Comparison of ENCODE assay signal across 31 cellular contexts in genomic region chr2:7368211-7368610, GRCh38.
"Had no signal": no experiment of that assay in that cellular context is flagged by ENCODE, and none has a peak within 500 bp of the region (broad histone marks: within the 10 kb centered on the region; RNA-seq: fewer than 3 reads in every experiment).

No MANE protein-coding gene starts in this region.

- H3K36me3 ChIP-seq: ovary, spleen, suprapubic skin, tibial artery, transverse colon, upper lobe of right lung, uterus had no signal

- H2AFZ ChIP-seq: neural progenitor cell, parathyroid adenoma had no signal

- H3K79me2 ChIP-seq: parathyroid adenoma had no signal

- H3K9ac ChIP-seq: neural progenitor cell, parathyroid adenoma had no signal

- H3K4me2 ChIP-seq: neural progenitor cell, smooth muscle cell had no signal

- H3K27me3 Mint-ChIP-seq: stimulated activated memory B cell treated with anti-CD40 and anti-IgM and Interleukin-4, amounts not matched to agents 10 μg/mL and 1 μg/mL and 100 μg/mL, for 72 hours; stimulated activated naive CD8-positive, alpha-beta T cell treated with anti-CD3 and anti-CD28 coated beads, Interleukin-15, amount 100 ng/mL, for 72 hours had no signal

- H3K27ac ChIP-seq: neural progenitor cell, ovary, parathyroid adenoma, psoas muscle, skin epidermis, spleen, suprapubic skin, testis, tibial artery, transverse colon, upper lobe of right lung, uterus had no signal

- H3K4me1 ChIP-seq: neural progenitor cell, parathyroid adenoma, psoas muscle, spleen, suprapubic skin, testis, tibial artery, transverse colon, upper lobe of right lung, uterus had no signal

- H3K9me3 Mint-ChIP-seq: type B pancreatic cell had no signal

- ATAC-seq: natural killer cell; psoas muscle; right cardiac atrium; sciatic nerve; stimulated activated memory B cell treated with anti-CD40 and anti-IgM and Interleukin-4, amounts not matched to agents 10 μg/mL and 1 μg/mL and 100 μg/mL, for 72 hours; stimulated activated naive CD8-positive, alpha-beta T cell treated with anti-CD3 and anti-CD28 coated beads, Interleukin-15, amount 100 ng/mL, for 72 hours; stimulated activated naive CD8-positive, alpha-beta T cell treated with anti-CD3 and anti-CD28 coated beads, Interleukin-15, Interleukin-2, amounts not matched to agents 100 U/mL and 50 U/mL, for 24 hours; upper lobe of right lung had no signal

- H3K4me3 Mint-ChIP-seq: natural killer cell; nephron; neural progenitor cell; stimulated activated memory B cell treated with anti-CD40 and anti-IgM and Interleukin-4, amounts not matched to agents 10 μg/mL and 1 μg/mL and 100 μg/mL, for 72 hours; stimulated activated naive CD8-positive, alpha-beta T cell treated with anti-CD3 and anti-CD28 coated beads, Interleukin-15, amount 100 ng/mL, for 72 hours; type B pancreatic cell had no signal

- H3K27me3 ChIP-seq: neural progenitor cell, ovary, spleen, testis, tibial artery, transverse colon, upper lobe of right lung, uterus had no signal

- H3K4me3 ChIP-seq: neural progenitor cell, ovary, psoas muscle, skin epidermis, smooth muscle cell, spleen, suprapubic skin, testis, tibial artery, transverse colon, upper lobe of right lung, uterus had no signal

- H3K36me3 Mint-ChIP-seq: natural killer cell; stimulated activated memory B cell treated with anti-CD40 and anti-IgM and Interleukin-4, amounts not matched to agents 10 μg/mL and 1 μg/mL and 100 μg/mL, for 72 hours; type B pancreatic cell had no signal

- H3K4me1 Mint-ChIP-seq: natural killer cell; nephron; neural progenitor cell; stimulated activated memory B cell treated with anti-CD40 and anti-IgM and Interleukin-4, amounts not matched to agents 10 μg/mL and 1 μg/mL and 100 μg/mL, for 72 hours; stimulated activated naive CD8-positive, alpha-beta T cell treated with anti-CD3 and anti-CD28 coated beads, Interleukin-15, amount 100 ng/mL, for 72 hours had no signal

- DNase-seq: natural killer cell; occipital lobe; ovary; posterior cingulate gyrus; psoas muscle; right cardiac atrium; spleen; stimulated activated CD4-positive, alpha-beta T cell treated with anti-CD3 and anti-CD28 coated beads, Interleukin-12 subunit alpha, Interleukin-12 subunit beta, amount 100 ng/mL, for 4 hours; stimulated activated CD4-positive, alpha-beta T cell treated with anti-CD3 and anti-CD28 coated beads, Interleukin-1b, Interleukin-23, amount 100 ng/mL, for 48 hours; stimulated activated CD4-positive, alpha-beta T cell treated with anti-CD3 and anti-CD28 coated beads, Interleukin-4, amount 100 ng/mL, for 1 hour; stimulated activated CD4-positive, alpha-beta T cell treated with anti-CD3 and anti-CD28 coated beads, Interleukin-4, amount 100 ng/mL, for 4 hours; stimulated activated CD8-positive, alpha-beta memory T cell treated with anti-CD3 and anti-CD28 coated beads, Interleukin-4, amount 100 ng/mL, for 48 hours; stimulated activated naive CD4-positive, alpha-beta T cell; stimulated activated naive CD8-positive, alpha-beta T cell treated with anti-CD3 and anti-CD28 coated beads, Interleukin-15, amount 100 ng/mL, for 72 hours; stimulated activated naive CD8-positive, alpha-beta T cell treated with anti-CD3 and anti-CD28 coated beads, Interleukin-15, Interleukin-2, amounts not matched to agents 100 U/mL and 50 U/mL, for 24 hours; substantia nigra; testis; tibial artery; transverse colon; upper lobe of right lung; uterus had no signal

- H3K27ac Mint-ChIP-seq: natural killer cell; nephron; neural progenitor cell; progenitor cell of endocrine pancreas; stimulated activated memory B cell treated with anti-CD40 and anti-IgM and Interleukin-4, amounts not matched to agents 10 μg/mL and 1 μg/mL and 100 μg/mL, for 72 hours; stimulated activated naive CD8-positive, alpha-beta T cell treated with anti-CD3 and anti-CD28 coated beads, Interleukin-15, amount 100 ng/mL, for 72 hours; type B pancreatic cell had no signal

- H3K9me3 ChIP-seq: ovary, suprapubic skin, testis, upper lobe of right lung had no signal
